13 cellular contexts compared by ENCODE assay signal in genomic region chr17:49403514-49404289, GRCh38. TPM values are rescaled to one million over a fixed set of nuclear protein-coding genes. Genes with fewer than 3 reads are reported as not detected.
DNase-seq lines count a peak whose midpoint lies in the region; ATAC-seq and TF ChIP-seq lines count a peak whose summit lies in the region.
"Had no signal": no experiment of that assay in that cellular context is flagged by ENCODE, and none has a peak within 500 bp of the region (broad histone marks: within the 10 kb centered on the region; RNA-seq: fewer than 3 reads in every experiment).

No MANE protein-coding gene starts in this region.

- no peaks in the 10 kb centered on the region for H3K9me2 ChIP-seq in PC-9 (ENCODE audit: insufficient read depth)

- no peaks in the 10 kb centered on the region for H3K27me3 Mint-ChIP-seq in activated T-cell treated with anti-CD3 and anti-CD28 coated beads, Interleukin-2, amount 50 U/mL, for 24 hours
- H3K27me3 Mint-ChIP-seq in activated naive CD8-positive, alpha-beta T cell treated with anti-CD3 and anti-CD28 coated beads, Interleukin-2, amount 10 ng/mL, durations not matched to agents 7 days and 5 days = no peaks in the 10 kb centered on the region
- H3K27me3 Mint-ChIP-seq: naive thymus-derived CD4-positive, alpha-beta T cell had no signal

- H3K4me3 ChIP-seq in lower lobe of right lung = no peak overlapping the region
- no peak overlapping the region for H3K4me3 ChIP-seq in PC-9
- H3K4me3 ChIP-seq: thoracic aorta had no signal

- no peaks in the 10 kb centered on the region for H3K79me2 ChIP-seq in PC-9 (ENCODE audit: low read depth)

- no peak for DNase-seq in activated T-cell treated with anti-CD3 and anti-CD28 coated beads, Interleukin-2, amount 50 U/mL, for 24 hours
- no peak for DNase-seq in activated T-cell treated with anti-CD3 and anti-CD28 coated beads for 4 hours
- no peak for DNase-seq in activated naive CD8-positive, alpha-beta T cell treated with anti-CD3 and anti-CD28 coated beads, Interleukin-2, amount 10 ng/mL, durations not matched to agents 7 days and 5 days
- DNase-seq in lower lobe of right lung = no peak
- no peak for DNase-seq in PC-9
- no peak for DNase-seq in NCI-H446 treated with DMSO at 0.1 percent for 48 hours (lab: John Stamatoyannopoulos, UW)
- DNase-seq in NCI-H1092 (lab: John Stamatoyannopoulos, UW) = no peak
- DNase-seq: DMS 273 treated with DMSO at 0.1 percent for 48 hours; kidney; naive thymus-derived CD4-positive, alpha-beta T cell; NCI-H1048 had no signal

- no TSS peak for BruUV-seq in PC-9 (replicated peaks; lab: Mats Ljungman, UMichigan)

- H3K4me2 ChIP-seq in PC-9 = no peak overlapping the region

- POLR2A ChIA-PET in activated naive CD8-positive, alpha-beta T cell treated with anti-CD3 and anti-CD28 coated beads, Interleukin-2, amount 10 ng/mL, durations not matched to agents 7 days and 5 days (lab: Charles Lee) = no interaction called here
- POLR2A ChIA-PET in PC-9 (lab: Charles Lee; ENCODE audit: unreplicated experiment) = no interaction called here

- H3K4me1 Mint-ChIP-seq in activated T-cell treated with anti-CD3 and anti-CD28 coated beads, Interleukin-2, amount 50 U/mL, for 24 hours (ENCODE audit: low read depth) = peaks cover 38% of the 10 kb centered on the region
- H3K4me1 Mint-ChIP-seq in activated naive CD8-positive, alpha-beta T cell treated with anti-CD3 and anti-CD28 coated beads, Interleukin-2, amount 10 ng/mL, durations not matched to agents 7 days and 5 days = peaks cover 40% of the 10 kb centered on the region

- peaks cover 14% of the 10 kb centered on the region for H3F3A ChIP-seq in PC-9 (ENCODE audit: insufficient read depth, low read depth)

- H3K27me3 ChIP-seq in lower lobe of right lung (ENCODE audit: low read depth) (no peaks in the 10 kb centered on the region), PC-9 (ENCODE audit: insufficient read depth, low read depth) (no peaks in the 10 kb centered on the region)

- H3K4me1 ChIP-seq in lower lobe of right lung (peaks cover 14% of the 10 kb centered on the region), PC-9 (replicated peaks; ENCODE audit: insufficient read depth) (no peaks in the 10 kb centered on the region)

- H3K27ac Mint-ChIP-seq in activated T-cell treated with anti-CD3 and anti-CD28 coated beads, Interleukin-2, amount 50 U/mL, for 24 hours = peak overlapping the region; percentile 37
- H3K27ac Mint-ChIP-seq in activated naive CD8-positive, alpha-beta T cell treated with anti-CD3 and anti-CD28 coated beads, Interleukin-2, amount 10 ng/mL, durations not matched to agents 7 days and 5 days = peak overlapping the region; percentile 84

- CTCF ChIA-PET in PC-9 (lab: Charles Lee) = no interaction called here

- ATAC-seq in activated naive CD8-positive, alpha-beta T cell treated with anti-CD3 and anti-CD28 coated beads, Interleukin-2, amount 10 ng/mL, durations not matched to agents 7 days and 5 days (ENCODE audit: low read depth) = peak; percentile 3
- ATAC-seq in lower lobe of right lung = peak in 1 of 2 donors; percentile 38

- TF ChIP-seq CTCF in lower lobe of right lung (IDR thresholded peaks at IDR 0.05) (no peak), PC-9 (conservative IDR thresholded peaks at IDR 0.05) (no peak)

- peaks cover 11% of the 10 kb centered on the region for H4K20me1 ChIP-seq in PC-9 (ENCODE audit: insufficient read depth)

- H3K27ac ChIP-seq in lower lobe of right lung (peak overlapping the region; percentile 69), temporal lobe (ENCODE audit: low read depth, low read length) (peak overlapping the region; percentile 98), PC-9 (no peak overlapping the region)
- H3K27ac ChIP-seq: thoracic aorta had no signal

- intact Hi-C loops in lower lobe of right lung (cut with DNase I) (no loop called here), PC-9 (cut with micrococcal nuclease; ENCODE audit: unreplicated experiment) (no loop called here)

- no peak overlapping the region for H2AFZ ChIP-seq in PC-9

- H3K9me3 Mint-ChIP-seq in activated T-cell treated with anti-CD3 and anti-CD28 coated beads, Interleukin-2, amount 50 U/mL, for 24 hours = no peaks in the 10 kb centered on the region
- no peaks in the 10 kb centered on the region for H3K9me3 Mint-ChIP-seq in activated naive CD8-positive, alpha-beta T cell treated with anti-CD3 and anti-CD28 coated beads, Interleukin-2, amount 10 ng/mL, durations not matched to agents 7 days and 5 days
- H3K9me3 Mint-ChIP-seq: naive thymus-derived CD4-positive, alpha-beta T cell had no signal

- H3K4me3 Mint-ChIP-seq in activated T-cell treated with anti-CD3 and anti-CD28 coated beads, Interleukin-2, amount 50 U/mL, for 24 hours = no peak overlapping the region
- H3K4me3 Mint-ChIP-seq in activated naive CD8-positive, alpha-beta T cell treated with anti-CD3 and anti-CD28 coated beads, Interleukin-2, amount 10 ng/mL, durations not matched to agents 7 days and 5 days = peak overlapping the region; percentile 45

- H3K36me3 ChIP-seq in lower lobe of right lung (peaks cover 59% of the 10 kb centered on the region), PC-9 (ENCODE audit: low read depth) (peaks cover 23% of the 10 kb centered on the region)

- H3K9me3 ChIP-seq in lower lobe of right lung (no peaks in the 10 kb centered on the region), PC-9 (ENCODE audit: insufficient read depth, low read depth) (no peaks in the 10 kb centered on the region)
- H3K9me3 ChIP-seq: thoracic aorta had no signal

- H3K36me3 Mint-ChIP-seq in activated T-cell treated with anti-CD3 and anti-CD28 coated beads, Interleukin-2, amount 50 U/mL, for 24 hours (ENCODE audit: low read depth) = peaks cover 76% of the 10 kb centered on the region
- H3K36me3 Mint-ChIP-seq in activated naive CD8-positive, alpha-beta T cell treated with anti-CD3 and anti-CD28 coated beads, Interleukin-2, amount 10 ng/mL, durations not matched to agents 7 days and 5 days = peaks cover 29% of the 10 kb centered on the region

RNA-seq across cellular contexts. Expression of gene PHB1, which starts 11.0 kb away (rescaled TPM):
- total RNA-seq in activated naive CD8-positive, alpha-beta T cell treated with anti-CD3 and anti-CD28 coated beads, Interleukin-2, amount 10 ng/mL, durations not matched to agents 7 days and 5 days = 100 to 1,000 TPM; 104 to 110 TPM
- total RNA-seq in lower lobe of right lung = 113 TPM
- total RNA-seq in temporal lobe = 36.4 TPM
- total RNA-seq in PC-9 (2021) = 197 and 244 TPM in 2 replicates

RNA-seq across cellular contexts. Expression of gene ZNF652, which starts 41.7 kb away (rescaled TPM):
- 10 to 100 TPM; 43.6 to 47.7 TPM for total RNA-seq in activated naive CD8-positive, alpha-beta T cell treated with anti-CD3 and anti-CD28 coated beads, Interleukin-2, amount 10 ng/mL, durations not matched to agents 7 days and 5 days
- 49.0 TPM for total RNA-seq in lower lobe of right lung
- 31.5 TPM for total RNA-seq in temporal lobe
- 44.8 and 49.8 TPM in 2 replicates for total RNA-seq in PC-9 (2021)
